In the genomic region with DNA sequence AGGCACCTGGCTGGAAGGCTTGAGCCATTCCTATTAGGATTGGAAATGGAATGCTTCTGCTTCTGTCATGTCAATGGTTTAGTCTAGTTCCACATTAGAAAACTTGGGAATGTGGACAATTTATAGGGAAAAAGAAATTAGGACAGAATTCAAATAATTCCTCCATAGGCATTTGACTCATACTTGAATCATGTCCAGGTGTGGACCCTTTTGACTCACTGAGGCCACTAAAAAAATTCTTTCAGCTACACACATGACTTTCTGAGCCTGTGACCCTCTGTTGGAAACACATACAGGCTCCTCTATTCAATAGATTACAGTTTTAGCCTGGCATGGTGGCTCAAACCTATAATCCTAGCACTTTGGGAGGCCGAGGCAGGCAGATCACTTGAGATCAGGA, we compare ENCODE assay signal across 17 cellular contexts.
"Had no signal": no experiment of that assay in that cellular context is flagged by ENCODE, and none has a peak within 500 bp of the region (broad histone marks: within the 10 kb centered on the region; RNA-seq: fewer than 3 reads in every experiment).

No MANE protein-coding gene starts in this region.

- H3K4me3 Mint-ChIP-seq: mesothelial cell of epicardium; natural killer cell; neural crest cell; stimulated activated naive B cell treated with anti-CD40 and anti-IgM and Interleukin-4, amounts not matched to agents 10 μg/mL and 1 μg/mL and 100 μg/mL, for 72 hours had no signal

- H3K27me3 ChIP-seq: gastroesophageal sphincter, stomach, transverse colon had no signal

- H3K36me3 Mint-ChIP-seq: mesothelial cell of epicardium, natural killer cell had no signal

- H3K4me3 ChIP-seq: coronary artery, esophagus muscularis mucosa, gastroesophageal sphincter, stomach, thoracic aorta, transverse colon had no signal

- H3K9me3 ChIP-seq: esophagus muscularis mucosa, gastroesophageal sphincter, stomach, thoracic aorta, transverse colon had no signal

- ATAC-seq: gastroesophageal sphincter; natural killer cell; sciatic nerve; stimulated activated naive B cell treated with anti-CD40 and anti-IgM and Interleukin-4, amounts not matched to agents 10 μg/mL and 1 μg/mL and 100 μg/mL, for 72 hours had no signal

- H3K27ac Mint-ChIP-seq: mesothelial cell of epicardium; natural killer cell; stimulated activated naive B cell treated with anti-CD40 and anti-IgM and Interleukin-4, amounts not matched to agents 10 μg/mL and 1 μg/mL and 100 μg/mL, for 72 hours had no signal

- DNase-seq: effector CD4-positive, alpha-beta T cell; natural killer cell; posterior cingulate gyrus; stimulated activated CD4-positive, alpha-beta T cell treated with anti-CD3 and anti-CD28 coated beads, Interleukin-2, amount 100 ng/mL, for 24 hours; stimulated activated CD4-positive, alpha-beta T cell treated with anti-CD3 and anti-CD28 coated beads, Interleukin-4, amount 100 ng/mL, for 4 hours; stimulated activated naive B cell treated with anti-CD40 and anti-IgM and Interleukin-4, amounts not matched to agents 10 μg/mL and 1 μg/mL and 100 μg/mL, for 72 hours; stomach; substantia nigra; transverse colon had no signal

- H3K36me3 ChIP-seq: esophagus muscularis mucosa, gastroesophageal sphincter, stomach, thoracic aorta, transverse colon had no signal

- H3K27ac ChIP-seq: coronary artery, epithelial cell of prostate, esophagus muscularis mucosa, gastroesophageal sphincter, stomach, thoracic aorta, transverse colon had no signal

- H3K4me1 Mint-ChIP-seq: natural killer cell had no signal

- H3K9me3 Mint-ChIP-seq: mesothelial cell of epicardium, natural killer cell had no signal
